In genomic region chr14:24894583-24895242, GRCh38 we compare ENCODE assay signal across 18 cellular contexts.
DNase-seq lines count a peak whose midpoint lies in the region; ATAC-seq and TF ChIP-seq lines count a peak whose summit lies in the region.
"Had no signal": no experiment of that assay in that cellular context is flagged by ENCODE, and none has a peak within 500 bp of the region (broad histone marks: within the 10 kb centered on the region; RNA-seq: fewer than 3 reads in every experiment).

No MANE protein-coding gene starts in this region.

- TF ChIP-seq CTCF in HFFc6 (IDR thresholded peaks at IDR 0.05) (no peak), smooth muscle cell (IDR thresholded peaks at IDR 0.05; ENCODE audit: borderline replicate concordance, insufficient read depth, poor library complexity, severe bottlenecking) (no peak)

- peaks cover 14% of the 10 kb centered on the region; the same call in 1 of the 2 replicates for H3K9me3 Mint-ChIP-seq in HFFc6

- H3K4me3 ChIP-seq in right cardiac atrium (ENCODE audit: low read length): no peak overlapping the region
- H3K4me3 ChIP-seq in smooth muscle cell: no peak overlapping the region
- no peak overlapping the region for H3K4me3 ChIP-seq in MG63
- H3K4me3 ChIP-seq: A549 had no signal

- H4K20me1 ChIP-seq in smooth muscle cell (ENCODE audit: low read depth): peaks cover 75% of the 10 kb centered on the region

- ATAC-seq in right cardiac atrium (peak; percentile 28 to 50), HG02981 (IDR thresholded peaks at IDR 0.05; ENCODE audit: unreplicated experiment) (no peak)
- ATAC-seq: A549 had no signal

- H3K9ac ChIP-seq in smooth muscle cell (ENCODE audit: low read depth): no peak overlapping the region

- no peaks in the 10 kb centered on the region for H3F3A ChIP-seq in smooth muscle cell (ENCODE audit: low read depth)

- WGBS in right cardiac atrium: 52% methylated on average over 5 of the region's 5 CpGs
- 24% methylated on average over 5 of the region's 5 CpGs for WGBS in smooth muscle cell (ENCODE audit: low lambda C conversion rate)

- 0 out of 2 replicates have a peak, but pooled peaks cover 3% of the 10 kb centered on the region for H3K27me3 Mint-ChIP-seq in HFFc6 (ENCODE audit: insufficient read depth)

- H3K36me3 ChIP-seq in smooth muscle cell (ENCODE audit: low read depth) (peaks cover 6% of the 10 kb centered on the region), MG63 (no peaks in the 10 kb centered on the region)

- peaks cover 85% of the 10 kb centered on the region for H3K79me2 ChIP-seq in smooth muscle cell (ENCODE audit: low read depth)

- H3K4me3 Mint-ChIP-seq in HFFc6: peak overlapping the region; percentile 76; the same call in 1 of the 2 replicates
- H3K4me3 Mint-ChIP-seq: B cell, CD14-positive monocyte, H9 had no signal

- H3K4me2 ChIP-seq in smooth muscle cell: peak overlapping the region; percentile 3
- H3K4me2 ChIP-seq: A549 had no signal

- no peak overlapping the region for H3K27ac Mint-ChIP-seq in HFFc6
- H3K27ac Mint-ChIP-seq: B cell, H9 had no signal

- no peak for DNase-seq in HFFc6
- DNase-seq in MV-4-11 (lab: John Stamatoyannopoulos, UW): peak; percentile 6
- DNase-seq in right cardiac atrium: no peak
- no peak for DNase-seq in smooth muscle cell (lab: John Stamatoyannopoulos, UW; ENCODE audit: unreplicated experiment)
- DNase-seq in MG63: no peak
- no peak for DNase-seq in NCI-H1436 treated with DMSO at 0.1 percent for 48 hours (lab: John Stamatoyannopoulos, UW)
- DNase-seq in anterior cingulate cortex (lab: John Stamatoyannopoulos, UW): no peak
- DNase-seq: EL, GF-D8, H9, NCI-H1417, NCI-H187, NCI-H446 treated with DMSO at 0.1 percent for 48 hours, NCI-H526 treated with DMSO at 0.1 percent for 48 hours had no signal

- H3K27ac ChIP-seq in right cardiac atrium (ENCODE audit: low read length): no peak overlapping the region
- H3K27ac ChIP-seq in smooth muscle cell (ENCODE audit: low read depth): peak overlapping the region; percentile 34
- H3K27ac ChIP-seq: A549 had no signal

- intact Hi-C loops in right cardiac atrium (cut with DNase I): no loop called here

- peaks cover 14% of the 10 kb centered on the region for H3K36me3 Mint-ChIP-seq in HFFc6 (ENCODE audit: low read depth)
- H3K36me3 Mint-ChIP-seq: CD14-positive monocyte had no signal

- H3K27me3 ChIP-seq in right cardiac atrium (ENCODE audit: control insufficient read depth, insufficient read depth) (no peaks in the 10 kb centered on the region), smooth muscle cell (ENCODE audit: low read depth) (no peaks in the 10 kb centered on the region), MG63 (no peaks in the 10 kb centered on the region)

- H3K4me1 ChIP-seq in right cardiac atrium (ENCODE audit: control insufficient read depth, insufficient read depth, low read length): peaks cover 4% of the 10 kb centered on the region
- H3K4me1 ChIP-seq in smooth muscle cell (ENCODE audit: low read depth): peaks cover 13% of the 10 kb centered on the region
- H3K4me1 ChIP-seq: A549 had no signal

- no peak overlapping the region for H2AFZ ChIP-seq in smooth muscle cell (ENCODE audit: low read depth)

- H3K9me3 ChIP-seq in right cardiac atrium (ENCODE audit: control insufficient read depth, low read length) (no peaks in the 10 kb centered on the region), smooth muscle cell (replicated peaks; ENCODE audit: low read depth) (peaks cover 8% of the 10 kb centered on the region), MG63 (no peaks in the 10 kb centered on the region)

- peaks cover 18% of the 10 kb centered on the region for H3K4me1 Mint-ChIP-seq in HFFc6 (ENCODE audit: low read depth)
- H3K4me1 Mint-ChIP-seq: B cell had no signal
